ENCODE assay signal across 8 cellular contexts in genomic region chr18:65938592-65939372, GRCh38.
DNase-seq lines count a peak whose midpoint lies in the region; ATAC-seq and TF ChIP-seq lines count a peak whose summit lies in the region.

No MANE protein-coding gene starts in this region.

- no peaks in the 10 kb centered on the region for H3K9me3 ChIP-seq in T-helper 17 cell (ENCODE audit: control insufficient read depth, low read length, poor library complexity, severe bottlenecking)

- H3K4me3 ChIP-seq in choroid plexus epithelial cell (ENCODE audit: low read depth, low read length): no peak overlapping the region

- ATAC-seq in HG02973 (IDR thresholded peaks at IDR 0.05; ENCODE audit: unreplicated experiment): peak; percentile 98
- no peak for ATAC-seq in T-helper 17 cell
- no peak for ATAC-seq in HG02870 (IDR thresholded peaks at IDR 0.05; ENCODE audit: unreplicated experiment)

- TF ChIP-seq CTCF in choroid plexus epithelial cell (conservative IDR thresholded peaks at IDR 0.05; ENCODE audit: low read depth, low read length): peak; percentile 41

- no peaks in the 10 kb centered on the region for H3K4me1 Mint-ChIP-seq in T-helper 17 cell

- H3K27me3 Mint-ChIP-seq in T-helper 17 cell: no peaks in the 10 kb centered on the region

- peak; percentile 47 for DNase-seq in SKM-1 treated with dmso at 0.1 percent for 144 hours (lab: John Stamatoyannopoulos, UW; ENCODE audit: unreplicated experiment)
- no peak for DNase-seq in SKM-1 (lab: John Stamatoyannopoulos, UW; ENCODE audit: unreplicated experiment)
- DNase-seq in NCI-H446 treated with DMSO at 0.1 percent for 48 hours (lab: John Stamatoyannopoulos, UW): peak; percentile 73
- peak; percentile 31 for DNase-seq in choroid plexus epithelial cell (ENCODE audit: low read depth)
- DNase-seq in stimulated activated CD8-positive, alpha-beta memory T cell treated with anti-CD3 and anti-CD28 coated beads, Interleukin-4, amount 100 ng/mL, for 48 hours: peak; percentile 28
- no peak for DNase-seq in T-helper 17 cell

- H3K27ac Mint-ChIP-seq in T-helper 17 cell: no peak overlapping the region

- no peaks in the 10 kb centered on the region for H3K36me3 Mint-ChIP-seq in T-helper 17 cell (ENCODE audit: low read depth)

- H3K4me3 Mint-ChIP-seq in T-helper 17 cell: no peak overlapping the region

Comparison
In these comparisons a context has a peak if more than half of its experiments do, and no peak if none do; other contexts are left out.
1. DNase-seq: peak in SKM-1 treated with dmso at 0.1 percent for 144 hours (single experiment), NCI-H446 treated with DMSO at 0.1 percent for 48 hours (single experiment), choroid plexus epithelial cell (single experiment) and stimulated activated CD8-positive, alpha-beta memory T cell treated with anti-CD3 and anti-CD28 coated beads, Interleukin-4, amount 100 ng/mL, for 48 hours (single experiment); none in SKM-1 (single experiment) and T-helper 17 cell (0 of 3).